ENCODE assay signal across 9 cellular contexts in the genomic region with DNA sequence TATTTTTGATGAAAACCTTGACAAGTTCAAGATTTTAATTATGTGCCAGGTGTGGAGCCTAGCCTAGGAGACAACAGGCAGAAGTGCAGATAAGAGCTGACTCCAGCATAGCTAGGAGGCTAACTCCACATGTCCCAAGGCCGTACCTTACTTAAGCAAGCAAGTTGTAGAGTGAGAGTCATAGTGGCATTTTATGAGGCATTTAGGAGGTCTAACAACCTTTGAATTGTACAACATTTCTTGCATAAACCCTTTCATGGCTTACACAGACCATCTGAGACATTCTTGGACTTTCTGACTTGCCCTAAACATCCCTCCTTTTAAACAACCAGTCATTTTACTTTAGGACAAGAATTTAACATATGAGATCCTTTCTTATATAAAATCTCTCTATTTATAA. TPM values are rescaled to one million over a fixed set of nuclear protein-coding genes. Genes with fewer than 3 reads are reported as not detected.
"Had no signal": no experiment of that assay in that cellular context is flagged by ENCODE, and none has a peak within 500 bp of the region (broad histone marks: within the 10 kb centered on the region; RNA-seq: fewer than 3 reads in every experiment).

No MANE protein-coding gene starts in this region.

- H3K4me2 ChIP-seq: GM23338 had no signal

- H2AFZ ChIP-seq: GM23338 had no signal

- FAIRE-seq: H1, H54, HepG2 had no signal

- DNase-seq: H9, HCEC 1CT, HFFc6, KG1 had no signal

- H3K4me3 ChIP-seq: GM23338 had no signal

- H3K27ac ChIP-seq: HL-60 had no signal

- ATAC-seq: GM23338, HepG2 had no signal

RNA-seq across cellular contexts. Expression of gene DNAH6, which starts 48.9 kb away (rescaled TPM):
- total RNA-seq: HepG2 had no signal
